In the genomic region with DNA sequence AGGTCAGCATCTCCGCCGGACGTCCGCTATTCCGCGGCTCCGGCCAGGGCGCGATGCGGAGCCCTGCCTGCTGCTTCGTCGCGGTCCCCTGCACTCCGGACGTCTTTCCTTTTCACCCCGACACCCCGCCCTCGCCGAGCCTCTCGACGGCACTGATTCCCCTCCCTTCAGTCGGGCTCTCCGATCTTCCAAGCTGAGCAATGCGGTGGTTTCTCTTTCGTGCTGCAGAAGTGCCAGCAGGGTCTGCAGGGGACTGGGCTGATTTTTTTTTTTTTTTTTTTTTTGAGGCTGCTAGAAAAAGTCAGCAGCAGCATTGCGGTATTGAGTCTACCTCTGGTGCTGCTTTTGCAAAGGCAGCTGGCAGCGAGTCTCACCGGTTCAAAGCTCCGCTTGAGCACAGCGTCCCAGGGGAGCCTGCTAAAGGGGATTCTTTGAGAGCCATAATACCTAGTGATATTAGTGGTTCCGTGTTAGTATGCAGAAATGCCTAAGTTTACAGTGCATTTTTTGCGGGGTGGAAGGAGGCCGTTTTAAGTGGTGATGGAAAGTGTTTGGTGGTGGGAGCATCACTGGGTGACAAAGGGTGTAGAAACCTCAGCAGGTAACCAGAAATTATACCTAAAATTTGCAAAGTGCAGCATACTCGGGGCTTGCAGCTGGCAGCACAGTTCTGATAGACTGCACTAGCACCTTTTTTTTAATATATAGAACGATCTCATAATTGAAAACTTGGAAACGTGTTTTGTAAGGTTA, we compare ENCODE assay signal across 1 cellular context.
TF ChIP-seq lines count a peak whose summit lies in the region.

No MANE protein-coding gene starts in this region.

TF ChIP-seq in K562, 482 proteins besides CTCF, POLR2A, EP300 and RAD21 (continued from another document):
- TF ChIP-seq MAZ (CRISPR knock-in tag; conservative IDR thresholded peaks at IDR 0.05 in 1 of 2, IDR thresholded peaks at IDR 0.05 in 1 of 2) (0 out of 4 replicates have a peak, but pooled peaks of 1 of the 2 experiments have one; percentile 17), NR2C2 (CRISPR knock-in tag; IDR thresholded peaks at IDR 0.05) (no peak), NR2C2 (tag; IDR thresholded peaks at IDR 0.05) (0 out of 2 replicates have a peak, but pooled peaks have one; percentile 6), UBTF (IDR thresholded peaks at IDR 0.05; ENCODE audit: borderline replicate concordance in 1 of 2, low read depth in 2 of 2, low read length in 2 of 2) (peak in 1 of 2 experiments; percentile 20; a peak in 1 of 4 replicates), BCOR (IDR thresholded peaks at IDR 0.05) (peak; percentile 52; the same call in 1 of the 2 replicates), NR2F6 (CRISPR knock-in tag; IDR thresholded peaks at IDR 0.05) (no peak), GABPA (tag; conservative IDR thresholded peaks at IDR 0.05; ENCODE audit: low read depth) (peak; percentile 30), RBBP5 (IDR thresholded peaks at IDR 0.05; ENCODE audit: borderline replicate concordance, insufficient read depth, low read length, poor library complexity, severe bottlenecking) (peak; percentile 79), KHSRP (IDR thresholded peaks at IDR 0.05) (no peak), PHF21A (IDR thresholded peaks at IDR 0.05; ENCODE audit: borderline replicate concordance, low read depth) (0 out of 2 replicates have a peak, but pooled peaks have one; percentile 59), PHTF2 (CRISPR knock-in tag; IDR thresholded peaks at IDR 0.05) (no peak), ZNF384 (IDR thresholded peaks at IDR 0.05; ENCODE audit: low read depth, low read length) (peak; percentile 46), KLF1 (tag; IDR thresholded peaks at IDR 0.05) (no peak), HNRNPUL1 (IDR thresholded peaks at IDR 0.05; ENCODE audit: low read length) (no peak), ZNF57 (CRISPR knock-in tag; IDR thresholded peaks at IDR 0.05) (no peak), RCOR1 (IDR thresholded peaks at IDR 0.05; ENCODE audit: borderline replicate concordance in 1 of 2, low read depth in 2 of 2, low read length in 2 of 2) (peak in 1 of 2 experiments; percentile 28; a peak in 1 of 4 replicates)
- TF ChIP-seq, protein P1, sequence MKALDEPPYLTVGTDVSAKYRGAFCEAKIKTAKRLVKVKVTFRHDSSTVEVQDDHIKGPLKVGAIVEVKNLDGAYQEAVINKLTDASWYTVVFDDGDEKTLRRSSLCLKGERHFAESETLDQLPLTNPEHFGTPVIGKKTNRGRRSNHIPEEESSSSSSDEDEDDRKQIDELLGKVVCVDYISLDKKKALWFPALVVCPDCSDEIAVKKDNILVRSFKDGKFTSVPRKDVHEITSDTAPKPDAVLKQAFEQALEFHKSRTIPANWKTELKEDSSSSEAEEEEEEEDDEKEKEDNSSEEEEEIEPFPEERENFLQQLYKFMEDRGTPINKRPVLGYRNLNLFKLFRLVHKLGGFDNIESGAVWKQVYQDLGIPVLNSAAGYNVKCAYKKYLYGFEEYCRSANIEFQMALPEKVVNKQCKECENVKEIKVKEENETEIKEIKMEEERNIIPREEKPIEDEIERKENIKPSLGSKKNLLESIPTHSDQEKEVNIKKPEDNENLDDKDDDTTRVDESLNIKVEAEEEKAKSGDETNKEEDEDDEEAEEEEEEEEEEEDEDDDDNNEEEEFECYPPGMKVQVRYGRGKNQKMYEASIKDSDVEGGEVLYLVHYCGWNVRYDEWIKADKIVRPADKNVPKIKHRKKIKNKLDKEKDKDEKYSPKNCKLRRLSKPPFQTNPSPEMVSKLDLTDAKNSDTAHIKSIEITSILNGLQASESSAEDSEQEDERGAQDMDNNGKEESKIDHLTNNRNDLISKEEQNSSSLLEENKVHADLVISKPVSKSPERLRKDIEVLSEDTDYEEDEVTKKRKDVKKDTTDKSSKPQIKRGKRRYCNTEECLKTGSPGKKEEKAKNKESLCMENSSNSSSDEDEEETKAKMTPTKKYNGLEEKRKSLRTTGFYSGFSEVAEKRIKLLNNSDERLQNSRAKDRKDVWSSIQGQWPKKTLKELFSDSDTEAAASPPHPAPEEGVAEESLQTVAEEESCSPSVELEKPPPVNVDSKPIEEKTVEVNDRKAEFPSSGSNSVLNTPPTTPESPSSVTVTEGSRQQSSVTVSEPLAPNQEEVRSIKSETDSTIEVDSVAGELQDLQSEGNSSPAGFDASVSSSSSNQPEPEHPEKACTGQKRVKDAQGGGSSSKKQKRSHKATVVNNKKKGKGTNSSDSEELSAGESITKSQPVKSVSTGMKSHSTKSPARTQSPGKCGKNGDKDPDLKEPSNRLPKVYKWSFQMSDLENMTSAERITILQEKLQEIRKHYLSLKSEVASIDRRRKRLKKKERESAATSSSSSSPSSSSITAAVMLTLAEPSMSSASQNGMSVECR (CRISPR knock-in tag; IDR thresholded peaks at IDR 0.05): 0 out of 2 replicates have a peak, but pooled peaks have one; percentile 41
